30 cellular contexts compared by ENCODE assay signal in genomic region chr1:52518962-52519361, GRCh38.
"Had no signal": no experiment of that assay in that cellular context is flagged by ENCODE, and none has a peak within 500 bp of the region (broad histone marks: within the 10 kb centered on the region; RNA-seq: fewer than 3 reads in every experiment).

No MANE protein-coding gene starts in this region.

- H3K27me3 Mint-ChIP-seq: activated B cell treated with CpG ODN at 0.5 μM for 24 hours; activated CD4-positive, alpha-beta memory T cell treated with anti-CD3 and anti-CD28 coated beads for 36 hours; activated CD4-positive, alpha-beta T cell treated with anti-CD3 and anti-CD28 coated beads, Interleukin-2, amount 10 ng/mL, durations not matched to agents 24 days and 14 days; activated CD8-positive, alpha-beta T cell treated with anti-CD3 and anti-CD28 coated beads for 36 hours; activated naive CD8-positive, alpha-beta T cell treated with anti-CD3 and anti-CD28 coated beads for 36 hours; activated T-cell treated with anti-CD3 and anti-CD28 coated beads, Interleukin-2, amount 50 U/mL, for 24 hours; activated T-helper 17 cell treated with anti-CD3 and anti-CD28 coated beads, Interleukin-2, amount 50 U/mL, for 72 hours; T-cell had no signal

- H3K9me3 ChIP-seq: adrenal gland, body of pancreas had no signal

- H3K27ac Mint-ChIP-seq: activated CD4-positive, alpha-beta memory T cell treated with anti-CD3 and anti-CD28 coated beads for 36 hours; activated CD4-positive, alpha-beta T cell treated with anti-CD3 and anti-CD28 coated beads, Interleukin-2, amount 10 ng/mL, durations not matched to agents 24 days and 14 days; activated T-helper 1 cell treated with anti-CD3 and anti-CD28 coated beads, Interleukin-12 subunit alpha, Interleukin-12 subunit beta, Interleukin-2, Interleukin-4 antibody, amounts not matched to agents 30 ng/mL and 10 ng/mL and 1 ng/mL, durations not matched to agents 14 hours and 24 hours and 36 hours; activated T-helper 17 cell treated with anti-CD3 and anti-CD28 coated beads, Interleukin-2, amount 50 U/mL, for 72 hours; T-cell; T-helper 2 cell treated with Interferon-gamma antibody and Interleukin-4, amounts not matched to agents 5 μg/mL and 100 μg/mL, for 36 hours had no signal

- H3K9me3 Mint-ChIP-seq: activated B cell treated with CpG ODN at 0.5 μM for 24 hours; activated CD4-positive, alpha-beta memory T cell treated with anti-CD3 and anti-CD28 coated beads for 36 hours; activated CD4-positive, alpha-beta T cell treated with anti-CD3 and anti-CD28 coated beads, Interleukin-2, amount 10 ng/mL, durations not matched to agents 24 days and 14 days; activated CD8-positive, alpha-beta T cell treated with anti-CD3 and anti-CD28 coated beads for 36 hours; activated naive CD4-positive, alpha-beta T cell treated with anti-CD3 and anti-CD28 coated beads for 36 hours; activated naive CD4-positive, alpha-beta T cell treated with anti-CD3 and anti-CD28 coated beads, Interleukin-2, amount 50 U/mL, for 72 hours; activated naive CD8-positive, alpha-beta T cell treated with anti-CD3 and anti-CD28 coated beads for 36 hours; activated T-cell treated with anti-CD3 and anti-CD28 coated beads, Interleukin-2, amount 50 U/mL, for 24 hours; activated T-helper 1 cell treated with anti-CD3 and anti-CD28 coated beads, Interleukin-12 subunit alpha, Interleukin-12 subunit beta, Interleukin-2, Interleukin-4 antibody, amounts not matched to agents 30 ng/mL and 10 ng/mL and 1 ng/mL, durations not matched to agents 14 hours and 24 hours and 36 hours; activated T-helper 17 cell treated with anti-CD3 and anti-CD28 coated beads, Interleukin-2, amount 50 U/mL, for 72 hours; T-cell; T-helper 2 cell treated with Interferon-gamma antibody and Interleukin-4, amounts not matched to agents 5 μg/mL and 100 μg/mL, for 36 hours had no signal

- H3K27ac ChIP-seq: adrenal gland, body of pancreas, VCaP had no signal

- H3K4me1 ChIP-seq: adrenal gland, body of pancreas had no signal

- H3K27me3 ChIP-seq: adrenal gland, body of pancreas had no signal

- ATAC-seq: activated CD8-positive, alpha-beta T cell treated with anti-CD3 and anti-CD28 coated beads for 36 hours; activated naive CD4-positive, alpha-beta T cell treated with anti-CD3 and anti-CD28 coated beads, Interleukin-2, amount 50 U/mL, for 72 hours; activated T-helper 17 cell treated with anti-CD3 and anti-CD28 coated beads, Interleukin-2, amount 50 U/mL, for 72 hours; body of pancreas; T-cell had no signal

- H3K4me3 Mint-ChIP-seq: activated B cell treated with CpG ODN at 0.5 μM for 24 hours; activated CD4-positive, alpha-beta memory T cell treated with anti-CD3 and anti-CD28 coated beads for 36 hours; activated CD4-positive, alpha-beta T cell treated with anti-CD3 and anti-CD28 coated beads, Interleukin-2, amount 10 ng/mL, durations not matched to agents 24 days and 14 days; activated CD8-positive, alpha-beta T cell treated with anti-CD3 and anti-CD28 coated beads for 36 hours; activated naive CD4-positive, alpha-beta T cell treated with anti-CD3 and anti-CD28 coated beads for 36 hours; activated naive CD8-positive, alpha-beta T cell treated with anti-CD3 and anti-CD28 coated beads for 36 hours; activated T-cell treated with anti-CD3 and anti-CD28 coated beads, Interleukin-2, amount 50 U/mL, for 24 hours; activated T-helper 1 cell treated with anti-CD3 and anti-CD28 coated beads, Interleukin-12 subunit alpha, Interleukin-12 subunit beta, Interleukin-2, Interleukin-4 antibody, amounts not matched to agents 30 ng/mL and 10 ng/mL and 1 ng/mL, durations not matched to agents 14 hours and 24 hours and 36 hours; activated T-helper 17 cell treated with anti-CD3 and anti-CD28 coated beads, Interleukin-2, amount 50 U/mL, for 72 hours; T-cell; T-helper 2 cell treated with Interferon-gamma antibody and Interleukin-4, amounts not matched to agents 5 μg/mL and 100 μg/mL, for 36 hours had no signal

- DNase-seq: activated B cell treated with CpG ODN at 0.5 μM for 24 hours; activated CD4-positive, alpha-beta memory T cell treated with anti-CD3 and anti-CD28 coated beads for 36 hours; activated CD4-positive, alpha-beta T cell treated with anti-CD3 and anti-CD28 coated beads for 4 hours; activated CD4-positive, alpha-beta T cell treated with anti-CD3 and anti-CD28 coated beads, Interleukin-2, amount 10 ng/mL, durations not matched to agents 24 days and 14 days; activated CD4-positive, alpha-beta T cell treated with anti-CD3 and anti-CD28 coated beads, Interleukin-2, amount 50 U/mL, for 1 hour; activated CD4-positive, alpha-beta T cell treated with anti-CD3 and anti-CD28 coated beads, Interleukin-2, amount 50 U/mL, for 4 hours; activated CD4-positive, CD25-positive, alpha-beta regulatory T cell treated with anti-CD3 and anti-CD28 coated beads, Interleukin-2, amount 50 U/mL, for 72 hours; activated CD8-positive, alpha-beta memory T cell treated with anti-CD3 and anti-CD28 coated beads, Interleukin-2, amount 50 U/mL, for 4 hours; activated CD8-positive, alpha-beta T cell treated with anti-CD3 and anti-CD28 coated beads for 36 hours; activated effector memory CD4-positive, alpha-beta T cell treated with anti-CD3 and anti-CD28 coated beads, Interleukin-2, amount 50 U/mL, for 16 hours; activated gamma-delta T cell treated with Interleukin-2 at 50 U/mL for 16 hours; activated naive CD4-positive, alpha-beta T cell; activated naive CD4-positive, alpha-beta T cell treated with anti-CD3 and anti-CD28 coated beads for 36 hours; activated naive CD4-positive, alpha-beta T cell treated with anti-CD3 and anti-CD28 coated beads, Interleukin-2, amount 50 U/mL, for 16 hours; activated naive CD8-positive, alpha-beta T cell treated with anti-CD3 and anti-CD28 coated beads for 36 hours; activated T-cell treated with anti-CD3 and anti-CD28 coated beads, Interleukin-2, amount 50 U/mL, for 24 hours; activated T-cell treated with anti-CD3 and anti-CD28 coated beads, Interleukin-2, amount 50 U/mL, for 48 hours; adrenal gland; amniotic stem cell; aorta; body of pancreas; central memory CD4-positive, alpha-beta T cell; T-cell; T-helper 2 cell; T-helper 9 cell had no signal

- H3K36me3 Mint-ChIP-seq: activated naive CD4-positive, alpha-beta T cell treated with anti-CD3 and anti-CD28 coated beads, Interleukin-2, amount 50 U/mL, for 72 hours had no signal

- H3K4me3 ChIP-seq: adrenal gland, body of pancreas had no signal
